13 cellular contexts compared by ENCODE assay signal in the genomic region with DNA sequence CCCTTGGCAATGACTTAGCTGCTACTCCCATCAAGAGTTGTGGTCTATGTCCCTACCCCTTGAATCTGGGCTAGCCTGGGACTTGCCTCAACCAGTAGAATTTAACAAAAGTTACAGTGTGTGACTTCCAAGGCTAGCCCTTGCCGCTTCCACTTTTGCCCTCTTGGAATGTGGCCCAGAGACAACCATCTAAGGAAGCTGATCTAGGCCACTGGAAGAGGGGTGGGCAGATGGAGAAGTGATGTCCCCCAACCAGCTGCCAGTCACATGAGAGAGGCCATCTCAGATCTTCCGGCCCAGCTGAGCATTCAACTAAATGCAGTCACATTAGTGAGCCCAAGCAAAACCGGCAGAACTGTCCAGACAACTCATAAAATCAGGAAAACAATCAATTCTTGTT.
A peak's percentile ranks its signal among the peaks of the same experiment; 100 is the strongest.
DNase-seq lines count a peak whose midpoint lies in the region; ATAC-seq and TF ChIP-seq lines count a peak whose summit lies in the region.
"Had no signal": no experiment of that assay in that cellular context is flagged by ENCODE, and none has a peak within 500 bp of the region (broad histone marks: within the 10 kb centered on the region; RNA-seq: fewer than 3 reads in every experiment).

No MANE protein-coding gene starts in this region.

- intact Hi-C loops in activated CD4-positive, alpha-beta T cell treated with anti-CD3 and anti-CD28 coated beads, Interleukin-2, amount 10 ng/mL, durations not matched to agents 24 days and 14 days (cut with micrococcal nuclease), result loop anchor here (10.0 kb wide), 1 partner anchor 311 kb away; the partner anchor contains the start of genes ARID4B and GGPS1

- peaks cover 5% of the 10 kb centered on the region for H3K27me3 Mint-ChIP-seq in activated CD4-positive, alpha-beta T cell treated with anti-CD3 and anti-CD28 coated beads, Interleukin-2, amount 10 ng/mL, durations not matched to agents 24 days and 14 days
- H3K27me3 Mint-ChIP-seq in T-cell (no peaks in the 10 kb centered on the region), immature natural killer cell (ENCODE audit: low read depth in 3 of 3) (peaks cover 13 to 15% (median 14%) of the 10 kb centered on the region in 3 donors)

- no peak for ATAC-seq in T-cell (replicated peaks in 1 of 4)
- no peak for ATAC-seq in stimulated activated effector memory CD8-positive, alpha-beta T cell treated with anti-CD3 and anti-CD28 coated beads, Interleukin-12 subunit alpha, Interleukin-12 subunit beta, amount 100 ng/mL, for 72 hours
- ATAC-seq in omental fat pad (ENCODE audit: low FRiP score), result no peak
- ATAC-seq: A549 had no signal

- H3K4me1 Mint-ChIP-seq in activated CD4-positive, alpha-beta T cell treated with anti-CD3 and anti-CD28 coated beads, Interleukin-2, amount 10 ng/mL, durations not matched to agents 24 days and 14 days, result peaks cover 83% of the 10 kb centered on the region
- H3K4me1 Mint-ChIP-seq in T-cell, result peaks cover 62 to 68% (median 65%) of the 10 kb centered on the region in 3 donors
- H3K4me1 Mint-ChIP-seq in immature natural killer cell, result peaks cover 37 to 43% of the 10 kb centered on the region in 2 donors
- H3K4me1 Mint-ChIP-seq in stimulated activated effector memory CD8-positive, alpha-beta T cell treated with anti-CD3 and anti-CD28 coated beads, Interleukin-12 subunit alpha, Interleukin-12 subunit beta, amount 100 ng/mL, for 72 hours, result peaks cover 91% of the 10 kb centered on the region

- peaks cover 37% of the 10 kb centered on the region for H3K36me3 Mint-ChIP-seq in activated CD4-positive, alpha-beta T cell treated with anti-CD3 and anti-CD28 coated beads, Interleukin-2, amount 10 ng/mL, durations not matched to agents 24 days and 14 days (ENCODE audit: low read depth)
- H3K36me3 Mint-ChIP-seq in T-cell (no peaks in the 10 kb centered on the region), immature natural killer cell (no peaks in the 10 kb centered on the region)
- H3K36me3 Mint-ChIP-seq in stimulated activated effector memory CD8-positive, alpha-beta T cell treated with anti-CD3 and anti-CD28 coated beads, Interleukin-12 subunit alpha, Interleukin-12 subunit beta, amount 100 ng/mL, for 72 hours, result peaks cover 34% of the 10 kb centered on the region

- POLR2A ChIA-PET in T-cell (lab: Charles Lee), result no interaction called here

- H3K27ac Mint-ChIP-seq in activated CD4-positive, alpha-beta T cell treated with anti-CD3 and anti-CD28 coated beads, Interleukin-2, amount 10 ng/mL, durations not matched to agents 24 days and 14 days, result peak overlapping the region; percentile 98
- H3K27ac Mint-ChIP-seq in T-cell, result peak overlapping the region; percentile 87 to 95
- H3K27ac Mint-ChIP-seq in immature natural killer cell, result peak overlapping the region; percentile 88 to 95 (median 93)
- peak overlapping the region; percentile 91 for H3K27ac Mint-ChIP-seq in stimulated activated effector memory CD8-positive, alpha-beta T cell treated with anti-CD3 and anti-CD28 coated beads, Interleukin-12 subunit alpha, Interleukin-12 subunit beta, amount 100 ng/mL, for 72 hours

- CTCF ChIA-PET in T-cell (lab: Charles Lee), result no interaction called here

- H3K9me3 Mint-ChIP-seq in activated CD4-positive, alpha-beta T cell treated with anti-CD3 and anti-CD28 coated beads, Interleukin-2, amount 10 ng/mL, durations not matched to agents 24 days and 14 days, result peaks cover 18% of the 10 kb centered on the region
- H3K9me3 Mint-ChIP-seq in T-cell, result peaks cover 0 to 17% (median 2%) of the 10 kb centered on the region in 3 donors
- H3K9me3 Mint-ChIP-seq in immature natural killer cell, result peaks cover 0 to 1% (median 0%) of the 10 kb centered on the region in 6 donors
- H3K9me3 Mint-ChIP-seq in stimulated activated effector memory CD8-positive, alpha-beta T cell treated with anti-CD3 and anti-CD28 coated beads, Interleukin-12 subunit alpha, Interleukin-12 subunit beta, amount 100 ng/mL, for 72 hours, result peaks cover 8% of the 10 kb centered on the region

- H3K4me3 Mint-ChIP-seq in activated CD4-positive, alpha-beta T cell treated with anti-CD3 and anti-CD28 coated beads, Interleukin-2, amount 10 ng/mL, durations not matched to agents 24 days and 14 days, result peak overlapping the region; percentile 25
- H3K4me3 Mint-ChIP-seq in T-cell (no peak overlapping the region), immature natural killer cell (peak overlapping the region in 1 of 5 donors; percentile 54)
- H3K4me3 Mint-ChIP-seq in stimulated activated effector memory CD8-positive, alpha-beta T cell treated with anti-CD3 and anti-CD28 coated beads, Interleukin-12 subunit alpha, Interleukin-12 subunit beta, amount 100 ng/mL, for 72 hours, result no peak overlapping the region

- no peak for DNase-seq in activated CD4-positive, alpha-beta T cell treated with anti-CD3 and anti-CD28 coated beads, Interleukin-2, amount 10 ng/mL, durations not matched to agents 24 days and 14 days
- no peak for DNase-seq in activated CD4-positive, alpha-beta T cell treated with anti-CD3 and anti-CD28 coated beads, Interleukin-2, amount 50 U/mL, for 1 hour
- no peak for DNase-seq in T-cell
- DNase-seq in immature natural killer cell, result no peak
- DNase-seq in stimulated activated effector memory CD8-positive, alpha-beta T cell treated with anti-CD3 and anti-CD28 coated beads, Interleukin-12 subunit alpha, Interleukin-12 subunit beta, amount 100 ng/mL, for 72 hours (ENCODE audit: low spot score in 2 of 2), result no peak
- no peak for DNase-seq in NOMO-1 (lab: John Stamatoyannopoulos, UW; ENCODE audit: unreplicated experiment in 2 of 2)
- no peak for DNase-seq in omental fat pad (ENCODE audit: low spot score)
- DNase-seq in COR-L47 (lab: John Stamatoyannopoulos, UW), result no peak
- DNase-seq: NCI-H1694 treated with DMSO at 0.1 percent for 48 hours, NCI-H526 treated with DMSO at 0.1 percent for 48 hours, Right ventricle myocardium superior, WERI-Rb-1 had no signal

- no peak for TF ChIP-seq CTCF in omental fat pad (IDR thresholded peaks at IDR 0.05)
